In the genomic region with DNA sequence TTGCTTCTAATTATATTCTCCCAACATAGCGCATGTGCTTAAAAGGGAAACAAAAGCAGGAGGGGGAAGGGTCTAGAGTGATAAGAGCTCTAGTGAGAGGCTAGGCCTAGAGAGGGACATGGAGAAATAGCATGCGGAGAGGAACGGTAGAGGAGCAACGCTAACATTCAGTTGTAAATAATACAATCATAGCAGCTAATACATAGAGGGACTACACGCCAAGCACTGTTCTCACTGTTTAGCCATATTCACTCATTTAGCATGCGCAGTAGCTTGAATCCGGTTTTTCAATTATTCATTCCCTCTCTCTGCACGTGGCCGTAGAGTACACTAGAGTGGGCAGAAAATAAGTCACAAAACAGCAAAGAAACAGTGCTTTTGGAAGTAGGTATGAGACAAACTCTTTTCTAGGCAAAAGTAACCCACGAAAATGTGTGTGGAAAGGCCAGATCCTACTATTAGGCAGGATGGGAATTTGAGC, we compare ENCODE assay signal across 21 cellular contexts. TPM values are rescaled to one million over a fixed set of nuclear protein-coding genes. Genes with fewer than 3 reads are reported as not detected.
"Had no signal": no experiment of that assay in that cellular context is flagged by ENCODE, and none has a peak within 500 bp of the region (broad histone marks: within the 10 kb centered on the region; RNA-seq: fewer than 3 reads in every experiment).

No MANE protein-coding gene starts in this region.

- H3K27ac ChIP-seq: epithelial cell of prostate, neutrophil, stomach, uterus had no signal

- DNase-seq: activated B cell treated with CpG ODN at 0.5 μM for 24 hours; activated CD4-positive, alpha-beta T cell treated with anti-CD3 and anti-CD28 coated beads for 48 hours; activated CD8-positive, alpha-beta memory T cell treated with anti-CD3 and anti-CD28 coated beads, Interleukin-2, amount 50 U/mL, for 48 hours; activated gamma-delta T cell treated with Interleukin-2 at 50 U/mL for 16 hours; activated T-cell treated with anti-CD3 and anti-CD28 coated beads, Interleukin-2, amount 50 U/mL, for 72 hours; aorta; effector memory CD4-positive, alpha-beta T cell; head of caudate nucleus; left cardiac atrium; midbrain; stimulated activated CD4-positive, alpha-beta T cell treated with anti-CD3 and anti-CD28 coated beads, Interleukin-2, amount 100 ng/mL, for 24 hours; stomach; T-helper 1 cell; uterus had no signal

- H3K27me3 ChIP-seq: neutrophil, uterus had no signal

- FAIRE-seq: frontal cortex had no signal

- H3K4me3 ChIP-seq: lung, stomach, uterus had no signal

- ATAC-seq: activated T-cell treated with anti-CD3 and anti-CD28 coated beads, Interleukin-2, amount 50 U/mL, for 72 hours; left cardiac atrium had no signal

- H3K36me3 ChIP-seq: uterus had no signal

- H3K9me3 ChIP-seq: neutrophil, uterus had no signal

RNA-seq across cellular contexts. Expression of a gene that starts 1.7 kb away (rescaled TPM):
- total RNA-seq: activated B cell treated with CpG ODN at 0.5 μM for 24 hours; activated T-cell treated with anti-CD3 and anti-CD28 coated beads, Interleukin-2, amount 50 U/mL, for 72 hours; aorta; myocyte; renal cortical epithelial cell had no signal
- polyA plus RNA-seq: aorta had no signal

RNA-seq across cellular contexts. Expression of a gene that starts 28.7 kb away (rescaled TPM):
- total RNA-seq: myocyte had no signal

RNA-seq across cellular contexts. Expression of a gene that starts 49.7 kb away (rescaled TPM):
- total RNA-seq: cerebellum, frontal cortex, renal cortical epithelial cell, stomach had no signal
- polyA plus RNA-seq: aorta had no signal
